10 cellular contexts compared by ENCODE assay signal in genomic region chr6:167485186-167485978, GRCh38.
A peak's percentile ranks its signal among the peaks of the same experiment; 100 is the strongest.
DNase-seq lines count a peak whose midpoint lies in the region; ATAC-seq and TF ChIP-seq lines count a peak whose summit lies in the region.
"Had no signal": no experiment of that assay in that cellular context is flagged by ENCODE, and none has a peak within 500 bp of the region (broad histone marks: within the 10 kb centered on the region; RNA-seq: fewer than 3 reads in every experiment).

No MANE protein-coding gene starts in this region.

- CTCF ChIA-PET in Calu3 (lab: Charles Lee) (interaction anchor here (0.7 to 2.3 kb wide), 3 partner anchors 10 to 413 kb away, joined by 3 to 12 read pairs (median 4); no protein-coding TSS in a partner anchor), PC-3 (lab: Charles Lee) (interaction anchor here (0.5 kb wide), 1 partner anchor 1540 kb away, joined by 3 read pairs; no protein-coding TSS in a partner anchor)
- CTCF ChIA-PET in activated CD4-positive, alpha-beta T cell treated with anti-CD3 and anti-CD28 coated beads, Interleukin-2, amount 10 ng/mL, durations not matched to agents 7 days and 5 days (lab: Charles Lee): no interaction called here

- no peaks in the 10 kb centered on the region for H3K9me3 ChIP-seq in PC-3 (ENCODE audit: low read length)
- no peaks in the 10 kb centered on the region for H3K9me3 ChIP-seq in neural progenitor cell (ENCODE audit: low read depth)

- H3K27ac ChIP-seq in PC-3 (ENCODE audit: low read length): no peak overlapping the region
- H3K27ac ChIP-seq in neural progenitor cell: no peak overlapping the region

- peaks cover 33% of the 10 kb centered on the region for H3K27me3 Mint-ChIP-seq in Calu3 (ENCODE audit: unreplicated experiment)
- peaks cover 14% of the 10 kb centered on the region for H3K27me3 Mint-ChIP-seq in neural progenitor cell (ENCODE audit: insufficient read depth, low read depth)
- H3K27me3 Mint-ChIP-seq in activated CD4-positive, alpha-beta T cell treated with anti-CD3 and anti-CD28 coated beads, Interleukin-2, amount 10 ng/mL, durations not matched to agents 7 days and 5 days: peaks cover 5% of the 10 kb centered on the region

- ATAC-seq in PC-3: no peak

- H3K4me1 Mint-ChIP-seq in Calu3 (ENCODE audit: low read depth, unreplicated experiment) (no peaks in the 10 kb centered on the region), neural progenitor cell (peaks cover 31% of the 10 kb centered on the region)
- no peaks in the 10 kb centered on the region for H3K4me1 Mint-ChIP-seq in activated CD4-positive, alpha-beta T cell treated with anti-CD3 and anti-CD28 coated beads, Interleukin-2, amount 10 ng/mL, durations not matched to agents 7 days and 5 days

- H3K4me3 ChIP-seq in PC-3 (ENCODE audit: low read length) (no peak overlapping the region), fibroblast of the aortic adventitia (ENCODE audit: low read depth, low read length) (no peak overlapping the region), neural progenitor cell (no peak overlapping the region)

- H3K4me2 ChIP-seq in PC-3 (ENCODE audit: low read length) (no peak overlapping the region), neural progenitor cell (no peak overlapping the region)

- no peak overlapping the region for H3K9ac ChIP-seq in PC-3 (ENCODE audit: low read length)
- H3K9ac ChIP-seq in neural progenitor cell: no peak overlapping the region

- DNase-seq in Calu3: peak; percentile 32
- DNase-seq in PC-3: peak; percentile 11
- peak; percentile 3 for DNase-seq in fibroblast of the aortic adventitia (ENCODE audit: low read depth)
- no peak for DNase-seq in neural progenitor cell (ENCODE audit: low spot score)
- DNase-seq in NCI-H2196 (lab: John Stamatoyannopoulos, UW; ENCODE audit: unreplicated experiment): no peak
- DNase-seq in activated CD4-positive, alpha-beta T cell treated with anti-CD3 and anti-CD28 coated beads, Interleukin-2, amount 10 ng/mL, durations not matched to agents 7 days and 5 days: no peak
- no peak for DNase-seq in activated T-cell treated with anti-CD3 and anti-CD28 coated beads for 4 hours
- DNase-seq in AG20443 (ENCODE audit: low spot score): no peak
- DNase-seq: activated CD4-positive, alpha-beta T cell treated with anti-CD3 and anti-CD28 coated beads, Interleukin-2, amount 50 U/mL, for 1 hour; stimulated activated CD4-positive, alpha-beta T cell treated with anti-CD3 and anti-CD28 coated beads, Interleukin-12 subunit alpha, Interleukin-12 subunit beta, amount 100 ng/mL, for 4 hours had no signal

- TF ChIP-seq CTCF in Calu3 (IDR thresholded peaks at IDR 0.05; ENCODE audit: unreplicated experiment): peak; percentile 34
- 0 out of 2 replicates have a peak, but pooled peaks have one; percentile 30 for TF ChIP-seq CTCF in PC-3 (conservative IDR thresholded peaks at IDR 0.05; ENCODE audit: low read depth, low read length)
- TF ChIP-seq CTCF in fibroblast of the aortic adventitia (IDR thresholded peaks at IDR 0.05; ENCODE audit: insufficient read depth, low read length): no peak
- peak; percentile 31 for TF ChIP-seq CTCF in neural progenitor cell (IDR thresholded peaks at IDR 0.05)

- POLR2A ChIA-PET in PC-3 (lab: Charles Lee; ENCODE audit: unreplicated experiment): no interaction called here
- POLR2A ChIA-PET in activated CD4-positive, alpha-beta T cell treated with anti-CD3 and anti-CD28 coated beads, Interleukin-2, amount 10 ng/mL, durations not matched to agents 7 days and 5 days (lab: Charles Lee): no interaction called here

- H3K36me3 Mint-ChIP-seq in Calu3 (ENCODE audit: insufficient read depth, unreplicated experiment) (no peaks in the 10 kb centered on the region), neural progenitor cell (peaks cover 2% of the 10 kb centered on the region)
- no peaks in the 10 kb centered on the region for H3K36me3 Mint-ChIP-seq in activated CD4-positive, alpha-beta T cell treated with anti-CD3 and anti-CD28 coated beads, Interleukin-2, amount 10 ng/mL, durations not matched to agents 7 days and 5 days (ENCODE audit: low read depth)

- H3K4me3 Mint-ChIP-seq in Calu3 (ENCODE audit: low read depth, unreplicated experiment) (no peak overlapping the region), neural progenitor cell (peak overlapping the region; percentile 28)
- H3K4me3 Mint-ChIP-seq in activated CD4-positive, alpha-beta T cell treated with anti-CD3 and anti-CD28 coated beads, Interleukin-2, amount 10 ng/mL, durations not matched to agents 7 days and 5 days: no peak overlapping the region

- no peaks in the 10 kb centered on the region for H3K9me2 ChIP-seq in PC-3 (replicated peaks; ENCODE audit: low read length)

- H3K79me2 ChIP-seq in PC-3 (ENCODE audit: low read length) (no peaks in the 10 kb centered on the region), neural progenitor cell (ENCODE audit: low read depth) (no peaks in the 10 kb centered on the region)

- H3K9me3 Mint-ChIP-seq in Calu3 (ENCODE audit: low read depth, unreplicated experiment) (no peaks in the 10 kb centered on the region), neural progenitor cell (peaks cover 2% of the 10 kb centered on the region)
- no peaks in the 10 kb centered on the region for H3K9me3 Mint-ChIP-seq in activated CD4-positive, alpha-beta T cell treated with anti-CD3 and anti-CD28 coated beads, Interleukin-2, amount 10 ng/mL, durations not matched to agents 7 days and 5 days

- intact Hi-C loops in Calu3 (cut with micrococcal nuclease; ENCODE audit: unreplicated experiment) (no loop called here), PC-3 (cut with micrococcal nuclease) (no loop called here)

- H3K4me1 ChIP-seq in PC-3 (ENCODE audit: insufficient read depth, low read length): no peaks in the 10 kb centered on the region
- peaks cover 28% of the 10 kb centered on the region for H3K4me1 ChIP-seq in neural progenitor cell

- H3F3A ChIP-seq in PC-3 (ENCODE audit: low read length, unreplicated experiment) (no peaks in the 10 kb centered on the region), neural progenitor cell (ENCODE audit: low read depth) (peaks cover 2% of the 10 kb centered on the region)

- no TSS peak for BruUV-seq in Calu3 (replicated peaks; lab: Mats Ljungman, UMichigan)
- BruUV-seq in PC-3 (replicated peaks; lab: Mats Ljungman, UMichigan): no TSS peak

- no peaks in the 10 kb centered on the region for H4K20me1 ChIP-seq in PC-3 (ENCODE audit: low read length)
- no peaks in the 10 kb centered on the region for H4K20me1 ChIP-seq in neural progenitor cell (ENCODE audit: low read depth)

- no peaks in the 10 kb centered on the region for H3K36me3 ChIP-seq in PC-3 (ENCODE audit: low read depth, low read length)
- no peaks in the 10 kb centered on the region for H3K36me3 ChIP-seq in neural progenitor cell

- H3K27me3 ChIP-seq in PC-3 (ENCODE audit: low read length) (peaks cover 34% of the 10 kb centered on the region), neural progenitor cell (no peaks in the 10 kb centered on the region)

- H3K27ac Mint-ChIP-seq in Calu3 (ENCODE audit: unreplicated experiment) (no peak overlapping the region), neural progenitor cell (peak overlapping the region; percentile 25)
- H3K27ac Mint-ChIP-seq in activated CD4-positive, alpha-beta T cell treated with anti-CD3 and anti-CD28 coated beads, Interleukin-2, amount 10 ng/mL, durations not matched to agents 7 days and 5 days: no peak overlapping the region

- H2AFZ ChIP-seq in PC-3 (ENCODE audit: low read length) (no peak overlapping the region), neural progenitor cell (replicated peaks) (no peak overlapping the region)

Comparison
In these comparisons a context has a peak if more than half of its experiments do, and no peak if none do; other contexts are left out.
1. DNase-seq: peak in Calu3 (single experiment), PC-3 (single experiment) and fibroblast of the aortic adventitia (single experiment); none in neural progenitor cell (single experiment), NCI-H2196 (single experiment), activated CD4-positive, alpha-beta T cell treated with anti-CD3 and anti-CD28 coated beads, Interleukin-2, amount 10 ng/mL, durations not matched to agents 7 days and 5 days (single experiment), activated T-cell treated with anti-CD3 and anti-CD28 coated beads for 4 hours (single experiment) and AG20443 (single experiment).